ENCODE assay signal across 4 cellular contexts in the genomic region with DNA sequence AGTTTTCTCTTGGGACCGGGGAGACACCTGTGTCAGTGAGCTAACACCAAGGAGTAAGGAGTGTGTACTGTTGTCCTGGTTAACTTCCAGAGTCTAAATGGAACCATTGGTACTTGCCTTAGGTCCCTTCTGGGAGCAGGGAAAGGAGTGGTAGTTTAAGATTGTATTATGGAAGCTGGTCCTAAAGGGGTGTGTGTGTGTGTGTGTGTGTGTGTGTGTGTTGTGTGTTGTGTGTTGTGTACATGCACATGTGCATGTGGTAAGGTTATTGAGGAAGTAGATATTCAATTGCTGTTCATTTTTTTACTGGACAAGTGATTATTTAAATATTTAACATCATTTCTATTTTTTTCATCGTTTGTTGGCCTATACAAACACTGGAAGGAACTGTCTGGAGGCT.
TF ChIP-seq lines count a peak whose summit lies in the region.

No MANE protein-coding gene starts in this region.

TF ChIP-seq in SK-N-SH, 30 proteins besides CTCF, POLR2A, EP300 and RAD21:
- TF ChIP-seq NFIC (IDR thresholded peaks at IDR 0.05; ENCODE audit: borderline replicate concordance) (no peak), FOXJ3 (CRISPR knock-in tag; IDR thresholded peaks at IDR 0.05) (no peak), TCF12 (IDR thresholded peaks at IDR 0.05) (no peak), NRF1 (IDR thresholded peaks at IDR 0.05; ENCODE audit: low read depth, low read length) (no peak), GABPA (IDR thresholded peaks at IDR 0.05; ENCODE audit: low read depth) (no peak)
- TF ChIP-seq, protein P1, sequence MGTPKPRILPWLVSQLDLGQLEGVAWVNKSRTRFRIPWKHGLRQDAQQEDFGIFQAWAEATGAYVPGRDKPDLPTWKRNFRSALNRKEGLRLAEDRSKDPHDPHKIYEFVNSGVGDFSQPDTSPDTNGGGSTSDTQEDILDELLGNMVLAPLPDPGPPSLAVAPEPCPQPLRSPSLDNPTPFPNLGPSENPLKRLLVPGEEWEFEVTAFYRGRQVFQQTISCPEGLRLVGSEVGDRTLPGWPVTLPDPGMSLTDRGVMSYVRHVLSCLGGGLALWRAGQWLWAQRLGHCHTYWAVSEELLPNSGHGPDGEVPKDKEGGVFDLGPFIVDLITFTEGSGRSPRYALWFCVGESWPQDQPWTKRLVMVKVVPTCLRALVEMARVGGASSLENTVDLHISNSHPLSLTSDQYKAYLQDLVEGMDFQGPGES (IDR thresholded peaks at IDR 0.05; ENCODE audit: low read depth, low read length) = no peak
- TF ChIP-seq, protein P2, sequence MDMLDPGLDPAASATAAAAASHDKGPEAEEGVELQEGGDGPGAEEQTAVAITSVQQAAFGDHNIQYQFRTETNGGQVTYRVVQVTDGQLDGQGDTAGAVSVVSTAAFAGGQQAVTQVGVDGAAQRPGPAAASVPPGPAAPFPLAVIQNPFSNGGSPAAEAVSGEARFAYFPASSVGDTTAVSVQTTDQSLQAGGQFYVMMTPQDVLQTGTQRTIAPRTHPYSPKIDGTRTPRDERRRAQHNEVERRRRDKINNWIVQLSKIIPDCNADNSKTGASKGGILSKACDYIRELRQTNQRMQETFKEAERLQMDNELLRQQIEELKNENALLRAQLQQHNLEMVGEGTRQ (IDR thresholded peaks at IDR 0.05; ENCODE audit: borderline replicate concordance, low read depth, low read length) = no peak

TF ChIP-seq in SK-N-SH treated with all-trans-retinoic acid at 6 μM for 48 hours, 23 proteins besides CTCF, POLR2A, EP300 and RAD21:
- TF ChIP-seq RARB (CRISPR knock-in tag; IDR thresholded peaks at IDR 0.05) (no peak), CSDC2 (CRISPR knock-in tag; IDR thresholded peaks at IDR 0.05) (no peak), ZC3H10 (CRISPR knock-in tag; IDR thresholded peaks at IDR 0.05) (no peak), ZNF70 (CRISPR knock-in tag; IDR thresholded peaks at IDR 0.05) (no peak), OSR1 (CRISPR knock-in tag; IDR thresholded peaks at IDR 0.05) (no peak)
- TF ChIP-seq, protein P3, sequence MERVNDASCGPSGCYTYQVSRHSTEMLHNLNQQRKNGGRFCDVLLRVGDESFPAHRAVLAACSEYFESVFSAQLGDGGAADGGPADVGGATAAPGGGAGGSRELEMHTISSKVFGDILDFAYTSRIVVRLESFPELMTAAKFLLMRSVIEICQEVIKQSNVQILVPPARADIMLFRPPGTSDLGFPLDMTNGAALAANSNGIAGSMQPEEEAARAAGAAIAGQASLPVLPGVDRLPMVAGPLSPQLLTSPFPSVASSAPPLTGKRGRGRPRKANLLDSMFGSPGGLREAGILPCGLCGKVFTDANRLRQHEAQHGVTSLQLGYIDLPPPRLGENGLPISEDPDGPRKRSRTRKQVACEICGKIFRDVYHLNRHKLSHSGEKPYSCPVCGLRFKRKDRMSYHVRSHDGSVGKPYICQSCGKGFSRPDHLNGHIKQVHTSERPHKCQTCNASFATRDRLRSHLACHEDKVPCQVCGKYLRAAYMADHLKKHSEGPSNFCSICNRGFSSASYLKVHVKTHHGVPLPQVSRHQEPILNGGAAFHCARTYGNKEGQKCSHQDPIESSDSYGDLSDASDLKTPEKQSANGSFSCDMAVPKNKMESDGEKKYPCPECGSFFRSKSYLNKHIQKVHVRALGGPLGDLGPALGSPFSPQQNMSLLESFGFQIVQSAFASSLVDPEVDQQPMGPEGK (CRISPR knock-in tag; IDR thresholded peaks at IDR 0.05; ENCODE audit: borderline replicate concordance) = no peak
- TF ChIP-seq, protein P4, sequence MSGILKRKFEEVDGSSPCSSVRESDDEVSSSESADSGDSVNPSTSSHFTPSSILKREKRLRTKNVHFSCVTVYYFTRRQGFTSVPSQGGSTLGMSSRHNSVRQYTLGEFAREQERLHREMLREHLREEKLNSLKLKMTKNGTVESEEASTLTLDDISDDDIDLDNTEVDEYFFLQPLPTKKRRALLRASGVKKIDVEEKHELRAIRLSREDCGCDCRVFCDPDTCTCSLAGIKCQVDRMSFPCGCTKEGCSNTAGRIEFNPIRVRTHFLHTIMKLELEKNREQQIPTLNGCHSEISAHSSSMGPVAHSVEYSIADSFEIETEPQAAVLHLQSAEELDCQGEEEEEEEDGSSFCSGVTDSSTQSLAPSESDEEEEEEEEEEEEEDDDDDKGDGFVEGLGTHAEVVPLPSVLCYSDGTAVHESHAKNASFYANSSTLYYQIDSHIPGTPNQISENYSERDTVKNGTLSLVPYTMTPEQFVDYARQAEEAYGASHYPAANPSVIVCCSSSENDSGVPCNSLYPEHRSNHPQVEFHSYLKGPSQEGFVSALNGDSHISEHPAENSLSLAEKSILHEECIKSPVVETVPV (CRISPR knock-in tag; IDR thresholded peaks at IDR 0.05) = no peak

TF ChIP-seq in IMR-90, 13 proteins besides CTCF, POLR2A, EP300 and RAD21:
- TF ChIP-seq MAFK (IDR thresholded peaks at IDR 0.05; ENCODE audit: low read depth, low read length) = no peak

TF ChIP-seq in GM12878, 131 proteins besides CTCF, POLR2A, EP300 and RAD21 (continues in another document):
- TF ChIP-seq IKZF2 (IDR thresholded peaks at IDR 0.05) = no peak
- no peak for TF ChIP-seq NFYA (IDR thresholded peaks at IDR 0.05; ENCODE audit: borderline replicate concordance, low read depth, low read length)
- TF ChIP-seq YY1 (IDR thresholded peaks at IDR 0.05; ENCODE audit: low read depth, low read length) = no peak
- no peak for TF ChIP-seq ASH2L (IDR thresholded peaks at IDR 0.05; ENCODE audit: borderline replicate concordance, low read depth)
- TF ChIP-seq, protein P5, sequence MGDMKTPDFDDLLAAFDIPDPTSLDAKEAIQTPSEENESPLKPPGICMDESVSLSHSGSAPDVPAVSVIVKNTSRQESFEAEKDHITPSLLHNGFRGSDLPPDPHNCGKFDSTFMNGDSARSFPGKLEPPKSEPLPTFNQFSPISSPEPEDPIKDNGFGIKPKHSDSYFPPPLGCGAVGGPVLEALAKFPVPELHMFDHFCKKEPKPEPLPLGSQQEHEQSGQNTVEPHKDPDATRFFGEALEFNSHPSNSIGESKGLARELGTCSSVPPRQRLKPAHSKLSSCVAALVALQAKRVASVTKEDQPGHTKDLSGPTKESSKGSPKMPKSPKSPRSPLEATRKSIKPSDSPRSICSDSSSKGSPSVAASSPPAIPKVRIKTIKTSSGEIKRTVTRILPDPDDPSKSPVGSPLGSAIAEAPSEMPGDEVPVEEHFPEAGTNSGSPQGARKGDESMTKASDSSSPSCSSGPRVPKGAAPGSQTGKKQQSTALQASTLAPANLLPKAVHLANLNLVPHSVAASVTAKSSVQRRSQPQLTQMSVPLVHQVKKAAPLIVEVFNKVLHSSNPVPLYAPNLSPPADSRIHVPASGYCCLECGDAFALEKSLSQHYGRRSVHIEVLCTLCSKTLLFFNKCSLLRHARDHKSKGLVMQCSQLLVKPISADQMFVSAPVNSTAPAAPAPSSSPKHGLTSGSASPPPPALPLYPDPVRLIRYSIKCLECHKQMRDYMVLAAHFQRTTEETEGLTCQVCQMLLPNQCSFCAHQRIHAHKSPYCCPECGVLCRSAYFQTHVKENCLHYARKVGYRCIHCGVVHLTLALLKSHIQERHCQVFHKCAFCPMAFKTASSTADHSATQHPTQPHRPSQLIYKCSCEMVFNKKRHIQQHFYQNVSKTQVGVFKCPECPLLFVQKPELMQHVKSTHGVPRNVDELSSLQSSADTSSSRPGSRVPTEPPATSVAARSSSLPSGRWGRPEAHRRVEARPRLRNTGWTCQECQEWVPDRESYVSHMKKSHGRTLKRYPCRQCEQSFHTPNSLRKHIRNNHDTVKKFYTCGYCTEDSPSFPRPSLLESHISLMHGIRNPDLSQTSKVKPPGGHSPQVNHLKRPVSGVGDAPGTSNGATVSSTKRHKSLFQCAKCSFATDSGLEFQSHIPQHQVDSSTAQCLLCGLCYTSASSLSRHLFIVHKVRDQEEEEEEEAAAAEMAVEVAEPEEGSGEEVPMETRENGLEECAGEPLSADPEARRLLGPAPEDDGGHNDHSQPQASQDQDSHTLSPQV (IDR thresholded peaks at IDR 0.05) = no peak
- no peak for TF ChIP-seq ZBED1 (IDR thresholded peaks at IDR 0.05; ENCODE audit: borderline replicate concordance)
- TF ChIP-seq HDAC6 (IDR thresholded peaks at IDR 0.05; ENCODE audit: unreplicated experiment) = no peak
- TF ChIP-seq ZNF622 (IDR thresholded peaks at IDR 0.05) = no peak
- TF ChIP-seq, protein P6, sequence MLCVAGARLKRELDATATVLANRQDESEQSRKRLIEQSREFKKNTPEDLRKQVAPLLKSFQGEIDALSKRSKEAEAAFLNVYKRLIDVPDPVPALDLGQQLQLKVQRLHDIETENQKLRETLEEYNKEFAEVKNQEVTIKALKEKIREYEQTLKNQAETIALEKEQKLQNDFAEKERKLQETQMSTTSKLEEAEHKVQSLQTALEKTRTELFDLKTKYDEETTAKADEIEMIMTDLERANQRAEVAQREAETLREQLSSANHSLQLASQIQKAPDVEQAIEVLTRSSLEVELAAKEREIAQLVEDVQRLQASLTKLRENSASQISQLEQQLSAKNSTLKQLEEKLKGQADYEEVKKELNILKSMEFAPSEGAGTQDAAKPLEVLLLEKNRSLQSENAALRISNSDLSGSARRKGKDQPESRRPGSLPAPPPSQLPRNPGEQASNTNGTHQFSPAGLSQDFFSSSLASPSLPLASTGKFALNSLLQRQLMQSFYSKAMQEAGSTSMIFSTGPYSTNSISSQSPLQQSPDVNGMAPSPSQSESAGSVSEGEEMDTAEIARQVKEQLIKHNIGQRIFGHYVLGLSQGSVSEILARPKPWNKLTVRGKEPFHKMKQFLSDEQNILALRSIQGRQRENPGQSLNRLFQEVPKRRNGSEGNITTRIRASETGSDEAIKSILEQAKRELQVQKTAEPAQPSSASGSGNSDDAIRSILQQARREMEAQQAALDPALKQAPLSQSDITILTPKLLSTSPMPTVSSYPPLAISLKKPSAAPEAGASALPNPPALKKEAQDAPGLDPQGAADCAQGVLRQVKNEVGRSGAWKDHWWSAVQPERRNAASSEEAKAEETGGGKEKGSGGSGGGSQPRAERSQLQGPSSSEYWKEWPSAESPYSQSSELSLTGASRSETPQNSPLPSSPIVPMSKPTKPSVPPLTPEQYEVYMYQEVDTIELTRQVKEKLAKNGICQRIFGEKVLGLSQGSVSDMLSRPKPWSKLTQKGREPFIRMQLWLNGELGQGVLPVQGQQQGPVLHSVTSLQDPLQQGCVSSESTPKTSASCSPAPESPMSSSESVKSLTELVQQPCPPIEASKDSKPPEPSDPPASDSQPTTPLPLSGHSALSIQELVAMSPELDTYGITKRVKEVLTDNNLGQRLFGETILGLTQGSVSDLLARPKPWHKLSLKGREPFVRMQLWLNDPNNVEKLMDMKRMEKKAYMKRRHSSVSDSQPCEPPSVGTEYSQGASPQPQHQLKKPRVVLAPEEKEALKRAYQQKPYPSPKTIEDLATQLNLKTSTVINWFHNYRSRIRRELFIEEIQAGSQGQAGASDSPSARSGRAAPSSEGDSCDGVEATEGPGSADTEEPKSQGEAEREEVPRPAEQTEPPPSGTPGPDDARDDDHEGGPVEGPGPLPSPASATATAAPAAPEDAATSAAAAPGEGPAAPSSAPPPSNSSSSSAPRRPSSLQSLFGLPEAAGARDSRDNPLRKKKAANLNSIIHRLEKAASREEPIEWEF (IDR thresholded peaks at IDR 0.05; ENCODE audit: insufficient replicate concordance, low read depth, low read length) = no peak
- no peak for TF ChIP-seq BRCA1 (IDR thresholded peaks at IDR 0.05; ENCODE audit: low read depth, low read length)
- TF ChIP-seq, protein P7, sequence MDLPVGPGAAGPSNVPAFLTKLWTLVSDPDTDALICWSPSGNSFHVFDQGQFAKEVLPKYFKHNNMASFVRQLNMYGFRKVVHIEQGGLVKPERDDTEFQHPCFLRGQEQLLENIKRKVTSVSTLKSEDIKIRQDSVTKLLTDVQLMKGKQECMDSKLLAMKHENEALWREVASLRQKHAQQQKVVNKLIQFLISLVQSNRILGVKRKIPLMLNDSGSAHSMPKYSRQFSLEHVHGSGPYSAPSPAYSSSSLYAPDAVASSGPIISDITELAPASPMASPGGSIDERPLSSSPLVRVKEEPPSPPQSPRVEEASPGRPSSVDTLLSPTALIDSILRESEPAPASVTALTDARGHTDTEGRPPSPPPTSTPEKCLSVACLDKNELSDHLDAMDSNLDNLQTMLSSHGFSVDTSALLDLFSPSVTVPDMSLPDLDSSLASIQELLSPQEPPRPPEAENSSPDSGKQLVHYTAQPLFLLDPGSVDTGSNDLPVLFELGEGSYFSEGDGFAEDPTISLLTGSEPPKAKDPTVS (IDR thresholded peaks at IDR 0.05; ENCODE audit: low read depth, low read length) = no peak
- no peak for TF ChIP-seq NFIC (IDR thresholded peaks at IDR 0.05; ENCODE audit: low read depth, low read length)
- TF ChIP-seq SP1 (IDR thresholded peaks at IDR 0.05; ENCODE audit: low read depth, low read length) = no peak
- no peak for TF ChIP-seq BCL11A (IDR thresholded peaks at IDR 0.05; ENCODE audit: low read depth, low read length)
- TF ChIP-seq, protein P8, sequence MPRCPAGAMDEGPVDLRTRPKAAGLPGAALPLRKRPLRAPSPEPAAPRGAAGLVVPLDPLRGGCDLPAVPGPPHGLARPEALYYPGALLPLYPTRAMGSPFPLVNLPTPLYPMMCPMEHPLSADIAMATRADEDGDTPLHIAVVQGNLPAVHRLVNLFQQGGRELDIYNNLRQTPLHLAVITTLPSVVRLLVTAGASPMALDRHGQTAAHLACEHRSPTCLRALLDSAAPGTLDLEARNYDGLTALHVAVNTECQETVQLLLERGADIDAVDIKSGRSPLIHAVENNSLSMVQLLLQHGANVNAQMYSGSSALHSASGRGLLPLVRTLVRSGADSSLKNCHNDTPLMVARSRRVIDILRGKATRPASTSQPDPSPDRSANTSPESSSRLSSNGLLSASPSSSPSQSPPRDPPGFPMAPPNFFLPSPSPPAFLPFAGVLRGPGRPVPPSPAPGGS (IDR thresholded peaks at IDR 0.05; ENCODE audit: borderline replicate concordance, insufficient read depth, low read depth, low read length, poor library complexity, severe bottlenecking) = no peak
- TF ChIP-seq STAT3 (IDR thresholded peaks at IDR 0.05; ENCODE audit: low read depth, low read length) = no peak
- TF ChIP-seq, protein P1 (IDR thresholded peaks at IDR 0.05) = no peak
- no peak for TF ChIP-seq JUNB (IDR thresholded peaks at IDR 0.05)
